In genomic region chr21:43331962-43332458, GRCh38 we compare ENCODE assay signal across 9 cellular contexts.
DNase-seq lines count a peak whose midpoint lies in the region; ATAC-seq and TF ChIP-seq lines count a peak whose summit lies in the region.
"Had no signal": no experiment of that assay in that cellular context is flagged by ENCODE, and none has a peak within 500 bp of the region (broad histone marks: within the 10 kb centered on the region; RNA-seq: fewer than 3 reads in every experiment).

No MANE protein-coding gene starts in this region.

- ATAC-seq in left lobe of liver (peak; percentile 25), GM18505 (IDR thresholded peaks at IDR 0.05; ENCODE audit: unreplicated experiment) (no peak)
- ATAC-seq in activated naive CD4-positive, alpha-beta T cell treated with anti-CD3 and anti-CD28 coated beads, Interleukin-2, amount 50 U/mL, for 72 hours: no peak

- H3K27me3 ChIP-seq in tibial artery: no peaks in the 10 kb centered on the region

- H3K9me3 ChIP-seq in tibial artery: no peaks in the 10 kb centered on the region

- peak overlapping the region in 1 of 2 donors; percentile 72 for H3K27ac ChIP-seq in tibial artery

- no peak for TF ChIP-seq POLR2A in GM18505 (IDR thresholded peaks at IDR 0.05; ENCODE audit: borderline replicate concordance, extremely low read depth, insufficient read depth, insufficient read length)

- no peaks in the 10 kb centered on the region for H3K36me3 Mint-ChIP-seq in activated naive CD4-positive, alpha-beta T cell treated with anti-CD3 and anti-CD28 coated beads, Interleukin-2, amount 50 U/mL, for 72 hours
- H3K36me3 Mint-ChIP-seq: activated naive CD8-positive, alpha-beta T cell had no signal

- peaks cover 0 to 3% of the 10 kb centered on the region in 2 donors for H3K9me3 Mint-ChIP-seq in activated naive CD4-positive, alpha-beta T cell treated with anti-CD3 and anti-CD28 coated beads, Interleukin-2, amount 50 U/mL, for 72 hours

- intact Hi-C loops in tibial artery (cut with DNase I; ENCODE audit: low total_unique reads): no loop called here

- peaks cover 0 to 28% (median 20%) of the 10 kb centered on the region in 4 donors for H3K4me1 ChIP-seq in tibial artery

- no peaks in the 10 kb centered on the region for H3K36me3 ChIP-seq in tibial artery

- H3K27ac Mint-ChIP-seq in activated naive CD4-positive, alpha-beta T cell treated with anti-CD3 and anti-CD28 coated beads, Interleukin-2, amount 50 U/mL, for 72 hours: no peak overlapping the region
- H3K27ac Mint-ChIP-seq: activated naive CD8-positive, alpha-beta T cell had no signal

- no peak for TF ChIP-seq CTCF in tibial artery (IDR thresholded peaks at IDR 0.05)

- H3K4me3 ChIP-seq in tibial artery: no peak overlapping the region

- DNase-seq in M059J (ENCODE audit: low read depth): peak; percentile 89
- DNase-seq in cerebellar cortex (ENCODE audit: low spot score): peak; percentile 36
- no peak for DNase-seq in left lobe of liver (ENCODE audit: low spot score)
- DNase-seq in tibial artery: peak; percentile 52 to 89
- DNase-seq in activated naive CD4-positive, alpha-beta T cell treated with anti-CD3 and anti-CD28 coated beads, Interleukin-2, amount 50 U/mL, for 72 hours (ENCODE audit: low spot score in 2 of 2): no peak
- no peak for DNase-seq in mesenteric fat pad (ENCODE audit: low spot score)
- DNase-seq: naive B cell had no signal

Comparison
In these comparisons a context has a peak if more than half of its experiments do, and no peak if none do; other contexts are left out.
1. DNase-seq: peak in M059J (single experiment), cerebellar cortex (single experiment) and tibial artery (2 of 2); none in left lobe of liver (single experiment), activated naive CD4-positive, alpha-beta T cell treated with anti-CD3 and anti-CD28 coated beads, Interleukin-2, amount 50 U/mL, for 72 hours (0 of 2) and mesenteric fat pad (single experiment).